1 cellular context compared by ENCODE assay signal in genomic region chr15:72486144-72486543, GRCh38.
TF ChIP-seq lines count a peak whose summit lies in the region.

No MANE protein-coding gene starts in this region.

TF ChIP-seq in HepG2, 621 proteins besides CTCF, POLR2A, EP300 and RAD21 (continued from another document):
- TF ChIP-seq, protein P1, sequence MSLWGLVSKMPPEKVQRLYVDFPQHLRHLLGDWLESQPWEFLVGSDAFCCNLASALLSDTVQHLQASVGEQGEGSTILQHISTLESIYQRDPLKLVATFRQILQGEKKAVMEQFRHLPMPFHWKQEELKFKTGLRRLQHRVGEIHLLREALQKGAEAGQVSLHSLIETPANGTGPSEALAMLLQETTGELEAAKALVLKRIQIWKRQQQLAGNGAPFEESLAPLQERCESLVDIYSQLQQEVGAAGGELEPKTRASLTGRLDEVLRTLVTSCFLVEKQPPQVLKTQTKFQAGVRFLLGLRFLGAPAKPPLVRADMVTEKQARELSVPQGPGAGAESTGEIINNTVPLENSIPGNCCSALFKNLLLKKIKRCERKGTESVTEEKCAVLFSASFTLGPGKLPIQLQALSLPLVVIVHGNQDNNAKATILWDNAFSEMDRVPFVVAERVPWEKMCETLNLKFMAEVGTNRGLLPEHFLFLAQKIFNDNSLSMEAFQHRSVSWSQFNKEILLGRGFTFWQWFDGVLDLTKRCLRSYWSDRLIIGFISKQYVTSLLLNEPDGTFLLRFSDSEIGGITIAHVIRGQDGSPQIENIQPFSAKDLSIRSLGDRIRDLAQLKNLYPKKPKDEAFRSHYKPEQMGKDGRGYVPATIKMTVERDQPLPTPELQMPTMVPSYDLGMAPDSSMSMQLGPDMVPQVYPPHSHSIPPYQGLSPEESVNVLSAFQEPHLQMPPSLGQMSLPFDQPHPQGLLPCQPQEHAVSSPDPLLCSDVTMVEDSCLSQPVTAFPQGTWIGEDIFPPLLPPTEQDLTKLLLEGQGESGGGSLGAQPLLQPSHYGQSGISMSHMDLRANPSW (CRISPR knock-in tag; IDR thresholded peaks at IDR 0.05; ENCODE audit: borderline replicate concordance): no peak
- TF ChIP-seq ISX (CRISPR knock-in tag; conservative IDR thresholded peaks at IDR 0.05) (no peak), ZNF709 (CRISPR knock-in tag; IDR thresholded peaks at IDR 0.05) (no peak), IRX3 (CRISPR knock-in tag; IDR thresholded peaks at IDR 0.05; ENCODE audit: borderline replicate concordance, low read depth) (no peak), ZNF574 (CRISPR knock-in tag; IDR thresholded peaks at IDR 0.05) (no peak), MAFF (IDR thresholded peaks at IDR 0.05; ENCODE audit: low read depth, low read length) (no peak), SYNCRIP (IDR thresholded peaks at IDR 0.05; ENCODE audit: insufficient read depth, low read depth, low read length) (no peak), PLRG1 (conservative IDR thresholded peaks at IDR 0.05) (no peak), ZBTB7A (CRISPR knock-in tag; IDR thresholded peaks at IDR 0.05) (no peak), ZNF558 (CRISPR knock-in tag; IDR thresholded peaks at IDR 0.05; ENCODE audit: borderline replicate concordance) (no peak), FIP1L1 (IDR thresholded peaks at IDR 0.05; ENCODE audit: borderline replicate concordance, insufficient read depth, low read depth, low read length) (no peak)
- TF ChIP-seq, protein P2, sequence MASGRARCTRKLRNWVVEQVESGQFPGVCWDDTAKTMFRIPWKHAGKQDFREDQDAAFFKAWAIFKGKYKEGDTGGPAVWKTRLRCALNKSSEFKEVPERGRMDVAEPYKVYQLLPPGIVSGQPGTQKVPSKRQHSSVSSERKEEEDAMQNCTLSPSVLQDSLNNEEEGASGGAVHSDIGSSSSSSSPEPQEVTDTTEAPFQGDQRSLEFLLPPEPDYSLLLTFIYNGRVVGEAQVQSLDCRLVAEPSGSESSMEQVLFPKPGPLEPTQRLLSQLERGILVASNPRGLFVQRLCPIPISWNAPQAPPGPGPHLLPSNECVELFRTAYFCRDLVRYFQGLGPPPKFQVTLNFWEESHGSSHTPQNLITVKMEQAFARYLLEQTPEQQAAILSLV (CRISPR knock-in tag; IDR thresholded peaks at IDR 0.05; ENCODE audit: borderline replicate concordance): no peak
